Comparison of ENCODE assay signal across 13 cellular contexts in the genomic region with DNA sequence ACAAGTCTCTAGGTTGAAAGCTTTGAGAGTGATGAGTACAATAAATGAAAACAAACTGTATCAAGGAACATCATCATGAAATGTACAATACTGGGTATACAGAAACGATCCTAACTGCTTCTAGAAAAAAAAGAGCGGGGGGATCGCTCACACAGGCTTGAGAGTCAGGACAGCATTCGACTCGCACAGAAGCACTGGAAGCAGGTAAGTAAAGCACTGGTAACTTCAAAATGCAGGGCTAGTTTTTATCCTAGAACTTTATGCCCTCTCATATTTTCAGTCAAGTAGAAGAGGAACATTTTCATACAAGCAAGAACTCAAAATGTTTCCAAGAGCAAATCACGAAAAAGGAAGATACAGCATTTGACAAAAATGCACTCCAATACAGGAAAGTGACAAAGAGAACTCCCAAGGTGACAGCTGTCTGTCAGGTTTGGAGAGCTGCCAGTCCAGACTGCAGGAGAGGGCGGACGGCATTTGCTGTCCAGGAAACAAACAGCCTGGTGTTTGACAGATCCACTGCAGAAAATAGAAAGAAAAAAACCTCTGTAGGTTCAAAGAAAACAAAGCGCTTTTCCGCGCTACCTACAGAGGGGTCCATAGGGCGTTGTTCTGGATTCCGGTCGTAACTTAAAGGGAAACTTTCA. TPM values are rescaled to one million over a fixed set of nuclear protein-coding genes. Genes with fewer than 3 reads are reported as not detected.
A peak's percentile ranks its signal among the peaks of the same experiment; 100 is the strongest.
DNase-seq lines count a peak whose midpoint lies in the region; ATAC-seq and TF ChIP-seq lines count a peak whose summit lies in the region.
"Had no signal": no experiment of that assay in that cellular context is flagged by ENCODE, and none has a peak within 500 bp of the region (broad histone marks: within the 10 kb centered on the region; RNA-seq: fewer than 3 reads in every experiment).

No MANE protein-coding gene starts in this region.

- no peak overlapping the region for H3K4me3 ChIP-seq in BLaER1 treated with 17β-estradiol and CSF1 and Interleukin-3, amounts not matched to agents 10 nM and 100 nM
- H3K4me3 ChIP-seq in PC-9, result no peak overlapping the region
- H3K4me3 ChIP-seq in right cardiac atrium (ENCODE audit: low read length), result peak overlapping the region; percentile 29
- H3K4me3 ChIP-seq in trophoblast cell (ENCODE audit: low read depth, low read length), result no peak overlapping the region
- no peak overlapping the region for H3K4me3 ChIP-seq in coronary artery

- no TSS peak for BruUV-seq in PC-9 (replicated peaks; lab: Mats Ljungman, UMichigan)

- no peak overlapping the region for H4K91ac ChIP-seq in trophoblast cell (ENCODE audit: low read depth, low read length)

- no peaks in the 10 kb centered on the region for H4K20me1 ChIP-seq in BLaER1 treated with 17β-estradiol and CSF1 and Interleukin-3, amounts not matched to agents 10 nM and 100 nM
- H4K20me1 ChIP-seq in PC-9 (ENCODE audit: insufficient read depth), result no peaks in the 10 kb centered on the region

- H3K9me2 ChIP-seq in PC-9 (ENCODE audit: insufficient read depth), result no peaks in the 10 kb centered on the region

- no peaks in the 10 kb centered on the region for H3K4me1 Mint-ChIP-seq in activated T-helper 2 cell treated with anti-CD3 and anti-CD28 coated beads, Interferon-gamma antibody, Interleukin-2, Interleukin-4, amounts not matched to agents 10 μg/mL and 5 μg/mL and 100 μg/mL, durations not matched to agents 14 hours and 24 hours and 36 hours (ENCODE audit: low read depth)
- H3K4me1 Mint-ChIP-seq: activated B cell treated with CpG ODN at 0.5 μM for 24 hours had no signal

- no peak overlapping the region for H2AK5ac ChIP-seq in trophoblast cell (ENCODE audit: low read length)

- 15% methylated on average over 14 of the region's 14 CpGs for WGBS in right cardiac atrium
- no CpG with 5 or more reads among the region's 14 CpGs for WGBS in trophoblast cell (ENCODE audit: extremely low coverage, insufficient coverage, insufficient read length)

- no peak overlapping the region for H3K14ac ChIP-seq in trophoblast cell (ENCODE audit: low read length)

- no peaks in the 10 kb centered on the region for H3K9me3 Mint-ChIP-seq in activated T-helper 2 cell treated with anti-CD3 and anti-CD28 coated beads, Interferon-gamma antibody, Interleukin-2, Interleukin-4, amounts not matched to agents 10 μg/mL and 5 μg/mL and 100 μg/mL, durations not matched to agents 14 hours and 24 hours and 36 hours
- H3K9me3 Mint-ChIP-seq: activated B cell treated with CpG ODN at 0.5 μM for 24 hours; dendritic cell treated with granulocyte-macrophage colony-stimulating factor and Interleukin-4, amounts not matched to agents 40 ng/mL and 50 ng/mL, for 4 days had no signal

- no peak overlapping the region for H4K8ac ChIP-seq in trophoblast cell (ENCODE audit: low read depth, low read length)

- no peaks in the 10 kb centered on the region for H3K9me3 ChIP-seq in BLaER1 treated with 17β-estradiol and CSF1 and Interleukin-3, amounts not matched to agents 10 nM and 100 nM (replicated peaks in 1 of 11)
- H3K9me3 ChIP-seq in PC-9 (ENCODE audit: insufficient read depth, low read depth), result no peaks in the 10 kb centered on the region
- no peaks in the 10 kb centered on the region for H3K9me3 ChIP-seq in right cardiac atrium (ENCODE audit: control insufficient read depth, low read length)
- no peaks in the 10 kb centered on the region for H3K9me3 ChIP-seq in trophoblast cell (ENCODE audit: insufficient read depth, low read depth, low read length)

- no peak overlapping the region for H3K4ac ChIP-seq in trophoblast cell (ENCODE audit: low read depth, low read length)

- POLR2A ChIA-PET in PC-9 (lab: Charles Lee; ENCODE audit: unreplicated experiment), result interaction anchor here (0.7 kb wide), 1 partner anchor 214 kb away, joined by 3 read pairs; no protein-coding TSS in a partner anchor

- no peaks in the 10 kb centered on the region for H3K27me3 ChIP-seq in BLaER1 treated with 17β-estradiol and CSF1 and Interleukin-3, amounts not matched to agents 10 nM and 100 nM
- H3K27me3 ChIP-seq in PC-9 (ENCODE audit: insufficient read depth, low read depth) (peaks cover 4% of the 10 kb centered on the region; the same call in 1 of the 2 replicates), right cardiac atrium (ENCODE audit: control insufficient read depth, insufficient read depth) (no peaks in the 10 kb centered on the region), trophoblast cell (ENCODE audit: insufficient read depth, low read length) (no peaks in the 10 kb centered on the region)

- H3K79me1 ChIP-seq in trophoblast cell (ENCODE audit: low read length), result no peaks in the 10 kb centered on the region

- no peaks in the 10 kb centered on the region for H3K36me3 Mint-ChIP-seq in activated T-helper 2 cell treated with anti-CD3 and anti-CD28 coated beads, Interferon-gamma antibody, Interleukin-2, Interleukin-4, amounts not matched to agents 10 μg/mL and 5 μg/mL and 100 μg/mL, durations not matched to agents 14 hours and 24 hours and 36 hours (ENCODE audit: low read depth)

- TF ChIP-seq CTCF in PC-9 (conservative IDR thresholded peaks at IDR 0.05), result no peak
- no peak for TF ChIP-seq CTCF in coronary artery (IDR thresholded peaks at IDR 0.05)

- peaks cover 0 to 26% (median 11%) of the 10 kb centered on the region in 10 experiments; a peak in 12 of 20 replicates for H3K4me1 ChIP-seq in BLaER1 treated with 17β-estradiol and CSF1 and Interleukin-3, amounts not matched to agents 10 nM and 100 nM
- H3K4me1 ChIP-seq in PC-9 (replicated peaks; ENCODE audit: insufficient read depth), result no peaks in the 10 kb centered on the region
- H3K4me1 ChIP-seq in right cardiac atrium (ENCODE audit: control insufficient read depth, insufficient read depth, low read length), result no peaks in the 10 kb centered on the region
- H3K4me1 ChIP-seq in trophoblast cell (ENCODE audit: control insufficient read depth in 1 of 2, insufficient read depth in 2 of 2, low read length in 2 of 2), result no peaks in the 10 kb centered on the region

- CTCF ChIA-PET in PC-9 (lab: Charles Lee), result no interaction called here

- H2BK120ac ChIP-seq in trophoblast cell (ENCODE audit: insufficient read depth, low read length, poor library complexity), result no peak overlapping the region

- no peak overlapping the region for H4K12ac ChIP-seq in trophoblast cell (ENCODE audit: low read depth, low read length)

- H3K27me3 Mint-ChIP-seq in activated T-helper 2 cell treated with anti-CD3 and anti-CD28 coated beads, Interferon-gamma antibody, Interleukin-2, Interleukin-4, amounts not matched to agents 10 μg/mL and 5 μg/mL and 100 μg/mL, durations not matched to agents 14 hours and 24 hours and 36 hours (ENCODE audit: low read depth), result peaks cover 13% of the 10 kb centered on the region

- no peak overlapping the region for H2BK5ac ChIP-seq in trophoblast cell (ENCODE audit: low read depth, low read length, poor library complexity)

- H3K18ac ChIP-seq in trophoblast cell (ENCODE audit: low read length), result no peak overlapping the region

- H2AFZ ChIP-seq in PC-9 (no peak overlapping the region), trophoblast cell (ENCODE audit: insufficient read depth, low read length, poor library complexity) (no peak overlapping the region)

- H3K27ac ChIP-seq in BLaER1 treated with 17β-estradiol and CSF1 and Interleukin-3, amounts not matched to agents 10 nM and 100 nM, result no peak overlapping the region
- H3K27ac ChIP-seq in PC-9 (no peak overlapping the region), right cardiac atrium (ENCODE audit: low read length) (no peak overlapping the region), trophoblast cell (ENCODE audit: low read depth, low read length) (no peak overlapping the region), coronary artery (no peak overlapping the region)

- no peak overlapping the region for H2BK12ac ChIP-seq in trophoblast cell (ENCODE audit: low read length)

- peak; percentile 34 for DNase-seq in LHCN-M2 (ENCODE audit: low read depth)
- DNase-seq in PC-9, result no peak
- no peak for DNase-seq in right cardiac atrium
- DNase-seq in trophoblast cell, result no peak
- DNase-seq in activated T-helper 2 cell treated with anti-CD3 and anti-CD28 coated beads, Interferon-gamma antibody, Interleukin-2, Interleukin-4, amounts not matched to agents 10 μg/mL and 5 μg/mL and 100 μg/mL, durations not matched to agents 14 hours and 24 hours and 36 hours (ENCODE audit: low spot score), result no peak
- DNase-seq in coronary artery (ENCODE audit: low spot score), result no peak
- DNase-seq: activated B cell treated with CpG ODN at 0.5 μM for 24 hours, amygdala, NCI-H2227 treated with DMSO at 0.1 percent for 48 hours, retina had no signal

- no peak overlapping the region for H3K27ac Mint-ChIP-seq in activated T-helper 2 cell treated with anti-CD3 and anti-CD28 coated beads, Interferon-gamma antibody, Interleukin-2, Interleukin-4, amounts not matched to agents 10 μg/mL and 5 μg/mL and 100 μg/mL, durations not matched to agents 14 hours and 24 hours and 36 hours
- H3K27ac Mint-ChIP-seq: activated B cell treated with CpG ODN at 0.5 μM for 24 hours; dendritic cell treated with granulocyte-macrophage colony-stimulating factor and Interleukin-4, amounts not matched to agents 40 ng/mL and 50 ng/mL, for 4 days had no signal

- H3F3A ChIP-seq in PC-9 (ENCODE audit: insufficient read depth, low read depth), result peaks cover 7% of the 10 kb centered on the region; the same call in 1 of the 2 replicates

- no peaks in the 10 kb centered on the region for H3K36me3 ChIP-seq in BLaER1 treated with 17β-estradiol and CSF1 and Interleukin-3, amounts not matched to agents 10 nM and 100 nM
- H3K36me3 ChIP-seq in PC-9 (ENCODE audit: low read depth) (no peaks in the 10 kb centered on the region), trophoblast cell (ENCODE audit: control insufficient read depth in 1 of 2, insufficient read depth in 2 of 2, low read length in 2 of 2) (no peaks in the 10 kb centered on the region)

- no peaks in the 10 kb centered on the region for H3K79me2 ChIP-seq in PC-9 (ENCODE audit: low read depth)
- no peaks in the 10 kb centered on the region for H3K79me2 ChIP-seq in trophoblast cell (ENCODE audit: control insufficient read depth, insufficient read depth, low read length, poor library complexity)

- peak overlapping the region in 10 of 11 experiments; percentile 5 to 57 (median 40); a peak in 16 of 22 replicates for H3K4me2 ChIP-seq in BLaER1 treated with 17β-estradiol and CSF1 and Interleukin-3, amounts not matched to agents 10 nM and 100 nM
- H3K4me2 ChIP-seq in PC-9 (peak overlapping the region; percentile 46; the same call in 1 of the 2 replicates), trophoblast cell (ENCODE audit: low read length) (no peak overlapping the region)

- ATAC-seq in right cardiac atrium, result peak; percentile 49 to 61
- ATAC-seq in activated CD4-positive, CD25-positive, alpha-beta regulatory T cell treated with anti-CD3 and anti-CD28 coated beads, Interleukin-2, amount 50 U/mL, for 24 hours, result no peak

- no peak overlapping the region for H3K23ac ChIP-seq in trophoblast cell (ENCODE audit: low read length)

- intact Hi-C loops in PC-9 (cut with micrococcal nuclease; ENCODE audit: unreplicated experiment), result no loop called here
- intact Hi-C loops in right cardiac atrium (cut with DNase I), result no loop called here
- intact Hi-C loops in activated T-helper 2 cell treated with anti-CD3 and anti-CD28 coated beads, Interferon-gamma antibody, Interleukin-2, Interleukin-4, amounts not matched to agents 10 μg/mL and 5 μg/mL and 100 μg/mL, durations not matched to agents 14 hours and 24 hours and 36 hours (cut with micrococcal nuclease), result no loop called here

- no peak overlapping the region for H3K4me3 Mint-ChIP-seq in activated T-helper 2 cell treated with anti-CD3 and anti-CD28 coated beads, Interferon-gamma antibody, Interleukin-2, Interleukin-4, amounts not matched to agents 10 μg/mL and 5 μg/mL and 100 μg/mL, durations not matched to agents 14 hours and 24 hours and 36 hours (ENCODE audit: low read depth)
- H3K4me3 Mint-ChIP-seq: activated B cell treated with CpG ODN at 0.5 μM for 24 hours; dendritic cell treated with granulocyte-macrophage colony-stimulating factor and Interleukin-4, amounts not matched to agents 40 ng/mL and 50 ng/mL, for 4 days had no signal

- no peak overlapping the region for H3K9ac ChIP-seq in BLaER1 treated with 17β-estradiol and CSF1 and Interleukin-3, amounts not matched to agents 10 nM and 100 nM
- no peak overlapping the region for H3K9ac ChIP-seq in trophoblast cell (ENCODE audit: low read length)

RNA-seq across cellular contexts. Expression of gene XPO4, which starts 58.2 kb away (rescaled TPM):
- total RNA-seq in LHCN-M2 (2014; rRNA removed) (25.6 and 26.0 TPM in 2 replicates), PC-9 (2021) (8.3 and 11.1 TPM in 2 replicates), right cardiac atrium (10 to 100 TPM in 3 of 4 donors, 1 to 10 TPM in 1; 9.3 to 13.8 (median 10.5) TPM)
- polyA plus RNA-seq in LHCN-M2 (2012), result 3.3 TPM
- 2.9 TPM for polyA plus RNA-seq in right cardiac atrium
- 10.7 TPM in 2 replicates for polyA plus RNA-seq in trophoblast cell (2013)
- total RNA-seq in activated T-helper 2 cell treated with anti-CD3 and anti-CD28 coated beads, Interferon-gamma antibody, Interleukin-2, Interleukin-4, amounts not matched to agents 10 μg/mL and 5 μg/mL and 100 μg/mL, durations not matched to agents 14 hours and 24 hours and 36 hours, result 25.5 and 28.0 TPM in 2 replicates

Comparison
In these comparisons a context has a peak if more than half of its experiments do, and no peak if none do; other contexts are left out.
1. ATAC-seq: peak in right cardiac atrium (2 of 2); none in activated CD4-positive, CD25-positive, alpha-beta regulatory T cell treated with anti-CD3 and anti-CD28 coated beads, Interleukin-2, amount 50 U/mL, for 24 hours (0 of 2).